ENCODE assay signal across 8 cellular contexts in genomic region chr21:8419925-8420560, GRCh38.
DNase-seq lines count a peak whose midpoint lies in the region; ATAC-seq and TF ChIP-seq lines count a peak whose summit lies in the region.
"Not testable (repeated sequence)": the region's sequence is repeated elsewhere in the genome, so short reads cannot be mapped to it uniquely, and the experiment has no call there.

No MANE protein-coding gene starts in this region.

- not testable (repeated sequence) for H3K4me1 Mint-ChIP-seq in CD4-positive, alpha-beta memory T cell; activated naive CD8-positive, alpha-beta T cell treated with anti-CD3 and anti-CD28 coated beads for 36 hours; progenitor cell of endocrine pancreas (ENCODE audit: low read depth)

- TF ChIP-seq RAD21 in SK-N-SH (IDR thresholded peaks at IDR 0.05; ENCODE audit: low read length) = not testable (repeated sequence)

- TF ChIP-seq CTCF in SK-N-SH (IDR thresholded peaks at IDR 0.05); progenitor cell of endocrine pancreas (IDR thresholded peaks at IDR 0.05; ENCODE audit: unreplicated experiment): not testable (repeated sequence)

- H3K27ac ChIP-seq in CD4-positive, alpha-beta memory T cell (ENCODE audit: low read depth, low read length); SK-N-SH (ENCODE audit: low read depth in 2 of 2, low read length in 1 of 2): not testable (repeated sequence)

- H3K27me3 ChIP-seq in CD4-positive, alpha-beta memory T cell (ENCODE audit: insufficient read depth, low read length); SK-N-SH (ENCODE audit: insufficient read depth): not testable (repeated sequence)

- not testable (repeated sequence) for H3K4me1 ChIP-seq in CD4-positive, alpha-beta memory T cell (ENCODE audit: insufficient read depth, low read length); SK-N-SH (ENCODE audit: control insufficient read depth in 1 of 2, insufficient read depth in 2 of 2, low read depth in 1 of 2, low read length in 1 of 2)

- H2AFZ ChIP-seq in SK-N-SH (ENCODE audit: low read depth) = not testable (repeated sequence)

- not testable (repeated sequence) for H3K9ac ChIP-seq in SK-N-SH

- H3F3A ChIP-seq in SK-N-SH (replicated peaks; ENCODE audit: insufficient read depth) = not testable (repeated sequence)

- peak overlapping the region in 4 of 7 donors; percentile 5 to 68 (median 56) for H3K27ac Mint-ChIP-seq in CD4-positive, alpha-beta memory T cell
- H3K27ac Mint-ChIP-seq in activated naive CD8-positive, alpha-beta T cell treated with anti-CD3 and anti-CD28 coated beads for 36 hours = not testable (repeated sequence)
- peak overlapping the region; percentile 70 for H3K27ac Mint-ChIP-seq in progenitor cell of endocrine pancreas

- not testable (repeated sequence) for H3K4me3 ChIP-seq in CD4-positive, alpha-beta memory T cell (ENCODE audit: low read length in 2 of 2); SK-N-SH (ENCODE audit: low read depth in 2 of 2, low read length in 1 of 2)

- H3K27me3 Mint-ChIP-seq in CD4-positive, alpha-beta memory T cell; activated naive CD8-positive, alpha-beta T cell treated with anti-CD3 and anti-CD28 coated beads for 36 hours; progenitor cell of endocrine pancreas: not testable (repeated sequence)

- no CpG with 5 or more reads among the region's 2 CpGs for WGBS in SK-N-SH (ENCODE audit: low lambda C conversion rate)

- POLR2A ChIA-PET in CD4-positive, alpha-beta memory T cell (lab: Charles Lee; ENCODE audit: partially characterized antibody); HEK293T (lab: Yijun Ruan, JAX); SK-N-SH (lab: Yijun Ruan, JAX): not testable (repeated sequence)

- H3K36me3 Mint-ChIP-seq in CD4-positive, alpha-beta memory T cell; activated naive CD8-positive, alpha-beta T cell treated with anti-CD3 and anti-CD28 coated beads for 36 hours; progenitor cell of endocrine pancreas (ENCODE audit: insufficient read depth): not testable (repeated sequence)

- not testable (repeated sequence) for H3K9me3 Mint-ChIP-seq in CD4-positive, alpha-beta memory T cell; activated naive CD8-positive, alpha-beta T cell treated with anti-CD3 and anti-CD28 coated beads for 36 hours; progenitor cell of endocrine pancreas (ENCODE audit: low read depth)

- intact Hi-C loops in CD4-positive, alpha-beta memory T cell (cut with micrococcal nuclease); left ventricle myocardium superior (cut with micrococcal nuclease): not testable (repeated sequence)

- peak in 4 of 5 donors; percentile 30 to 45 (median 44) for DNase-seq in CD4-positive, alpha-beta memory T cell
- DNase-seq in HEK293T (ENCODE audit: extremely low spot score); SK-N-SH; left ventricle myocardium superior: not testable (repeated sequence)
- peak; percentile 21 for DNase-seq in activated naive CD8-positive, alpha-beta T cell treated with anti-CD3 and anti-CD28 coated beads for 36 hours
- DNase-seq in progenitor cell of endocrine pancreas (ENCODE audit: low spot score, unreplicated experiment) = peak; percentile 8

- not testable (repeated sequence) for H3K79me2 ChIP-seq in SK-N-SH (ENCODE audit: insufficient read depth)

- peak overlapping the region in 4 of 8 donors; percentile 0 to 45 (median 6) for H3K4me3 Mint-ChIP-seq in CD4-positive, alpha-beta memory T cell
- H3K4me3 Mint-ChIP-seq in activated naive CD8-positive, alpha-beta T cell treated with anti-CD3 and anti-CD28 coated beads for 36 hours; progenitor cell of endocrine pancreas (ENCODE audit: low read depth): not testable (repeated sequence)

- H4K20me1 ChIP-seq in SK-N-SH (ENCODE audit: insufficient read depth) = not testable (repeated sequence)

- CTCF ChIA-PET in CD4-positive, alpha-beta memory T cell (lab: Charles Lee; ENCODE audit: partially characterized antibody); HEK293T (lab: Yijun Ruan, JAX); SK-N-SH (lab: Yijun Ruan, JAX): not testable (repeated sequence)

- TF ChIP-seq EP300 in SK-N-SH (IDR thresholded peaks at IDR 0.05; ENCODE audit: borderline replicate concordance in 1 of 2, low read depth in 1 of 2, low read length in 1 of 2) = not testable (repeated sequence)

- H3K9me2 ChIP-seq in SK-N-SH = not testable (repeated sequence)

- not testable (repeated sequence) for H3K9me3 ChIP-seq in CD4-positive, alpha-beta memory T cell (ENCODE audit: control insufficient read depth in 1 of 2, low read length in 2 of 2); SK-N-SH

- H3K4me2 ChIP-seq in SK-N-SH = not testable (repeated sequence)

- not testable (repeated sequence) for H3K36me3 ChIP-seq in CD4-positive, alpha-beta memory T cell (ENCODE audit: insufficient read depth, low read length); SK-N-SH (replicated peaks in 1 of 2; ENCODE audit: control insufficient read depth in 1 of 2, insufficient read depth in 2 of 2, low read length in 1 of 2)

- ATAC-seq in GM19395 (IDR thresholded peaks at IDR 0.05; ENCODE audit: unreplicated experiment) (peak; percentile 83), HG03103 (IDR thresholded peaks at IDR 0.05; ENCODE audit: low read depth, unreplicated experiment) (peak; percentile 78), left ventricle myocardium superior (peak; percentile 96)

TF ChIP-seq in HEK293T, 16 proteins besides CTCF, POLR2A, EP300 and RAD21:
- TF ChIP-seq L3MBTL2 (conservative IDR thresholded peaks at IDR 0.05) (peak; percentile 80), NFRKB (IDR thresholded peaks at IDR 0.05) (peak; percentile 88), BHLHE40 (IDR thresholded peaks at IDR 0.05; ENCODE audit: borderline replicate concordance) (peak; percentile 75), SP1 (IDR thresholded peaks at IDR 0.05) (peak; percentile 75; the same call in 1 of the 2 replicates), TARDBP (IDR thresholded peaks at IDR 0.05) (peak; percentile 93), FOXK2 (IDR thresholded peaks at IDR 0.05) (peak; percentile 97), SUZ12 (IDR thresholded peaks at IDR 0.05) (peak; percentile 91)

TF ChIP-seq in SK-N-SH, 30 proteins besides CTCF, POLR2A, EP300 and RAD21:
- TF ChIP-seq EZH2phosphoT487 (IDR thresholded peaks at IDR 0.05; ENCODE audit: borderline replicate concordance, low read depth) = peak; percentile 91; the same call in 1 of the 2 replicates
TF ChIP-seq in SK-N-SH: peak in this region for 1; not testable (repeated sequence) for 29.
